22 cellular contexts compared by ENCODE assay signal in genomic region chr20:41783423-41784220, GRCh38.
A peak's percentile ranks its signal among the peaks of the same experiment; 100 is the strongest.
DNase-seq lines count a peak whose midpoint lies in the region; ATAC-seq and TF ChIP-seq lines count a peak whose summit lies in the region.
"Had no signal": no experiment of that assay in that cellular context is flagged by ENCODE, and none has a peak within 500 bp of the region (broad histone marks: within the 10 kb centered on the region; RNA-seq: fewer than 3 reads in every experiment).

No MANE protein-coding gene starts in this region.

- TF ChIP-seq POLR2A in lower leg skin (IDR thresholded peaks at IDR 0.05) = no peak

- WGBS in lower leg skin, 2 donors = 70 to 72% methylated on average over 7 of the region's 7 CpGs

- H3K4me3 ChIP-seq in lower leg skin (ENCODE audit: low read depth, poor library complexity, severe bottlenecking) = no peak overlapping the region
- H3K4me3 ChIP-seq: BLaER1 treated with 17β-estradiol and CSF1 and Interleukin-3, amounts not matched to agents 10 nM and 100 nM; right lobe of liver; suprapubic skin; vagina had no signal

- peak; percentile 73 for ATAC-seq in GM18861 (IDR thresholded peaks at IDR 0.05; ENCODE audit: unreplicated experiment)
- peak; percentile 68 for ATAC-seq in GM21528 (IDR thresholded peaks at IDR 0.05; ENCODE audit: low FRiP score, unreplicated experiment)
- ATAC-seq in HG03378 (IDR thresholded peaks at IDR 0.05; ENCODE audit: unreplicated experiment) = peak; percentile 73
- no peak for ATAC-seq in GM19455 (IDR thresholded peaks at IDR 0.05; ENCODE audit: unreplicated experiment)
- ATAC-seq: activated naive CD4-positive, alpha-beta T cell treated with anti-CD3 and anti-CD28 coated beads, Interleukin-2, amount 50 U/mL, for 72 hours; activated T-cell treated with anti-CD3 and anti-CD28 coated beads, Interleukin-2, amount 50 U/mL, for 72 hours had no signal

- intact Hi-C loops in lower leg skin (cut with DNase I; ENCODE audit: low total_unique reads) = no loop called here

- no peak for TF ChIP-seq CTCF in lower leg skin (IDR thresholded peaks at IDR 0.05)

- peak; percentile 30 for DNase-seq in islet precursor cell
- no peak for DNase-seq in NCI-H526 (lab: John Stamatoyannopoulos, UW)
- no peak for DNase-seq in hippocampal formation (lab: John Stamatoyannopoulos, UW)
- DNase-seq in lower leg skin (ENCODE audit: low spot score in 2 of 2) = no peak
- DNase-seq: activated T-cell treated with anti-CD3 and anti-CD28 coated beads, Interleukin-2, amount 50 U/mL, for 72 hours; Calu3; foreskin melanocyte; NCI-H1436 treated with DMSO at 0.1 percent for 48 hours; NCI-H2171; NCI-H526 treated with DMSO at 0.1 percent for 48 hours; right lobe of liver; Right ventricle myocardium superior; stimulated activated CD4-positive, alpha-beta T cell treated with anti-CD3 and anti-CD28 coated beads, Interleukin-15, amount 100 ng/mL, for 24 hours; SW 1271 had no signal
